17 cellular contexts compared by ENCODE assay signal in genomic region chr2:239940861-239941570, GRCh38.
DNase-seq lines count a peak whose midpoint lies in the region; ATAC-seq and TF ChIP-seq lines count a peak whose summit lies in the region.
"Had no signal": no experiment of that assay in that cellular context is flagged by ENCODE, and none has a peak within 500 bp of the region (broad histone marks: within the 10 kb centered on the region; RNA-seq: fewer than 3 reads in every experiment).

No MANE protein-coding gene starts in this region.

- no peak overlapping the region for H2AFZ ChIP-seq in osteoblast (ENCODE audit: low read length)

- H3K4me2 ChIP-seq in osteoblast (ENCODE audit: insufficient read depth, low read length), result no peak overlapping the region
- H3K4me2 ChIP-seq: KMS-11 had no signal

- TF ChIP-seq CTCF in BE2C (IDR thresholded peaks at IDR 0.05; ENCODE audit: low read depth, low read length), result no peak
- no peak for TF ChIP-seq CTCF in osteoblast (IDR thresholded peaks at IDR 0.05; ENCODE audit: extremely low read depth, low read depth, low read length)

- no peaks in the 10 kb centered on the region for H3K9me3 Mint-ChIP-seq in CD4-positive, CD25-positive, alpha-beta regulatory T cell

- H3K4me1 ChIP-seq in BE2C (peaks cover 9% of the 10 kb centered on the region; the same call in 1 of the 2 replicates), osteoblast (ENCODE audit: insufficient read depth, low read length) (no peaks in the 10 kb centered on the region)
- peaks cover 12% of the 10 kb centered on the region for H3K4me1 ChIP-seq in CD4-positive, CD25-positive, alpha-beta regulatory T cell (ENCODE audit: control insufficient read depth, insufficient read depth, low read length, poor library complexity, severe bottlenecking)

- no peaks in the 10 kb centered on the region for H4K20me1 ChIP-seq in osteoblast (ENCODE audit: insufficient read depth, low read length)

- H3K9me3 ChIP-seq in BE2C (no peaks in the 10 kb centered on the region), osteoblast (ENCODE audit: low read depth, low read length) (no peaks in the 10 kb centered on the region)
- no peaks in the 10 kb centered on the region for H3K9me3 ChIP-seq in CD4-positive, CD25-positive, alpha-beta regulatory T cell (ENCODE audit: control insufficient read depth in 2 of 2, low read length in 2 of 2)
- H3K9me3 ChIP-seq: MG63 had no signal

- peak; percentile 2 for DNase-seq in BE2C
- no peak for DNase-seq in CD4-positive, CD25-positive, alpha-beta regulatory T cell
- peak; percentile 12 for DNase-seq in left cardiac atrium
- peak; percentile 76 for DNase-seq in osteoblast (ENCODE audit: insufficient read length, low spot score, missing footprints)
- no peak for DNase-seq in islet precursor cell
- no peak for DNase-seq in iPS-NIHi11 (ENCODE audit: low spot score)
- DNase-seq in SHP77 treated with DMSO at 0.1 percent for 48 hours (lab: John Stamatoyannopoulos, UW), result no peak
- DNase-seq: ACHN, EL, MG63, NCI-H1105, NCI-H1694 treated with DMSO at 0.1 percent for 48 hours, NCI-H446 treated with DMSO at 0.1 percent for 48 hours, NCI-H774, SHP77 had no signal

- intact Hi-C loops in left cardiac atrium (cut with DNase I), result no loop called here

- H3K4me3 ChIP-seq in BE2C (ENCODE audit: low read depth, low read length) (no peak overlapping the region), osteoblast (ENCODE audit: insufficient read depth, low read length) (no peak overlapping the region)
- H3K4me3 ChIP-seq in CD4-positive, CD25-positive, alpha-beta regulatory T cell (ENCODE audit: low read depth, low read length), result no peak overlapping the region
- H3K4me3 ChIP-seq: MG63 had no signal

- no peaks in the 10 kb centered on the region for H3K79me2 ChIP-seq in osteoblast (ENCODE audit: insufficient read depth, low read length)

- peaks cover 5 to 12% (median 5%) of the 10 kb centered on the region in 4 donors for H3K4me1 Mint-ChIP-seq in CD4-positive, CD25-positive, alpha-beta regulatory T cell

- no peaks in the 10 kb centered on the region for H3K27me3 Mint-ChIP-seq in CD4-positive, CD25-positive, alpha-beta regulatory T cell

- H3K27me3 ChIP-seq in BE2C, result no peaks in the 10 kb centered on the region
- no peaks in the 10 kb centered on the region for H3K27me3 ChIP-seq in CD4-positive, CD25-positive, alpha-beta regulatory T cell (ENCODE audit: control insufficient read depth, insufficient read depth, low read length)
- H3K27me3 ChIP-seq in osteoblast (ENCODE audit: insufficient read depth, low read length), result no peaks in the 10 kb centered on the region
- H3K27me3 ChIP-seq: MG63 had no signal

- H3K27ac Mint-ChIP-seq in CD4-positive, CD25-positive, alpha-beta regulatory T cell, result peak overlapping the region in 2 of 3 donors; percentile 29 to 77

- H3K36me3 Mint-ChIP-seq in CD4-positive, CD25-positive, alpha-beta regulatory T cell, result no peaks in the 10 kb centered on the region

- H3K4me3 Mint-ChIP-seq in CD4-positive, CD25-positive, alpha-beta regulatory T cell, result no peak overlapping the region

- H3K36me3 ChIP-seq in BE2C, result no peaks in the 10 kb centered on the region
- no peaks in the 10 kb centered on the region for H3K36me3 ChIP-seq in CD4-positive, CD25-positive, alpha-beta regulatory T cell (ENCODE audit: control insufficient read depth, insufficient read depth, low read length)
- H3K36me3 ChIP-seq in osteoblast (ENCODE audit: insufficient read depth, low read length), result no peaks in the 10 kb centered on the region
- H3K36me3 ChIP-seq: MG63 had no signal

- H3K27ac ChIP-seq in CD4-positive, CD25-positive, alpha-beta regulatory T cell (ENCODE audit: insufficient read depth, low read length, poor library complexity, severe bottlenecking), result no peak overlapping the region
- H3K27ac ChIP-seq in osteoblast (ENCODE audit: low read depth, low read length), result no peak overlapping the region
- H3K27ac ChIP-seq: KMS-11 had no signal

- ATAC-seq in CD4-positive, CD25-positive, alpha-beta regulatory T cell (ENCODE audit: low read depth in 2 of 2), result no peak
- ATAC-seq in left cardiac atrium (no peak), GM21360 (IDR thresholded peaks at IDR 0.05; ENCODE audit: unreplicated experiment) (no peak)

Comparison
In these comparisons a context has a peak if more than half of its experiments do, and no peak if none do; other contexts are left out.
1. DNase-seq: peak in BE2C (single experiment), left cardiac atrium (single experiment) and osteoblast (single experiment); none in CD4-positive, CD25-positive, alpha-beta regulatory T cell (0 of 3), islet precursor cell (single experiment), iPS-NIHi11 (single experiment) and SHP77 treated with DMSO at 0.1 percent for 48 hours (single experiment).